ENCODE assay signal across 15 cellular contexts in the genomic region with DNA sequence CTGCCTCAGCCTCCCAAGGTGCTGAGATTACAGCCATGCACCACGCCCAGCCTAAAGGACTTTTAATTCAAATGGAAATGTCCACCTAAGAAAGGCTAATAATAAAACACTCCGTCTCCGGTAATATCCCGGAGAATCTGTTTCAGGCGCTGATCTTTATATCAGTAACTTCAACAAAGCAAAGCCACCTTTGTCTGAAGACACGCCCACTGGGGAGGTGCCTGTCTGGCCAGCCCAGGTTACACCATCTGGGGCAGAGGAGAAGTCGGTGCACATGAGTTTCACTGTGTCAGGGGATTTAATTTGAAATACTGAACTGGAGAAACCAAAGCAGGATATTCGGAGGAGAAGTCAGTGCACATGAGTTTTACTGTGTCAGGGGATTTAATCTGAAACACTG. TPM values are rescaled to one million over a fixed set of nuclear protein-coding genes. Genes with fewer than 3 reads are reported as not detected.
DNase-seq lines count a peak whose midpoint lies in the region; ATAC-seq, FAIRE-seq and TF ChIP-seq lines count a peak whose summit lies in the region.
"Had no signal": no experiment of that assay in that cellular context is flagged by ENCODE, and none has a peak within 500 bp of the region (broad histone marks: within the 10 kb centered on the region; RNA-seq: fewer than 3 reads in every experiment).

No MANE protein-coding gene starts in this region.

- 23 to 58% methylated on average over 8 of the region's 8 CpGs for WGBS in sigmoid colon, 2 donors

- intact Hi-C loops in Calu3 (cut with micrococcal nuclease; ENCODE audit: unreplicated experiment), result no loop called here
- intact Hi-C loops in sigmoid colon (cut with DNase I), result no loop called here

- peak; percentile 34 for DNase-seq in Calu3
- peak; percentile 79 for DNase-seq in WERI-Rb-1
- peak; percentile 35 for DNase-seq in iPS-NIHi7 (ENCODE audit: extremely low spot score)
- DNase-seq in sigmoid colon, result no peak
- no peak for DNase-seq in DMS153 treated with DMSO at 0.1 percent for 48 hours (lab: John Stamatoyannopoulos, UW; ENCODE audit: unreplicated experiment)
- no peak for DNase-seq in GM12892 (ENCODE audit: insufficient read length)
- no peak for DNase-seq in glutamatergic neuron
- DNase-seq: activated CD8-positive, alpha-beta T cell treated with anti-CD3 and anti-CD28 coated beads, Interleukin-2, amount 10 ng/mL, durations not matched to agents 7 days and 5 days; left cardiac atrium; NCI-H446 treated with DMSO at 0.1 percent for 48 hours; occipital lobe had no signal

- no peak for TF ChIP-seq CTCF in Calu3 (IDR thresholded peaks at IDR 0.05; ENCODE audit: unreplicated experiment)
- TF ChIP-seq CTCF in WERI-Rb-1 (IDR thresholded peaks at IDR 0.05; ENCODE audit: low read depth, low read length), result no peak
- no peak for TF ChIP-seq CTCF in sigmoid colon (IDR thresholded peaks at IDR 0.05)
- TF ChIP-seq CTCF in glutamatergic neuron (IDR thresholded peaks at IDR 0.05; ENCODE audit: partially characterized antibody, unreplicated experiment), result no peak

- H3K4me1 ChIP-seq in sigmoid colon, result peaks cover 0 to 70% (median 51%) of the 10 kb centered on the region in 4 donors

- peak overlapping the region; percentile 30 for H3K27ac Mint-ChIP-seq in Calu3 (ENCODE audit: unreplicated experiment)
- H3K27ac Mint-ChIP-seq in glutamatergic neuron (ENCODE audit: unreplicated experiment), result no peak overlapping the region
- H3K27ac Mint-ChIP-seq: activated CD8-positive, alpha-beta T cell treated with anti-CD3 and anti-CD28 coated beads, Interleukin-2, amount 10 ng/mL, durations not matched to agents 7 days and 5 days; activated naive CD8-positive, alpha-beta T cell had no signal

- no peak for FAIRE-seq in GM12892 (lab: Jason Lieb, UNC)

- peaks cover 22% of the 10 kb centered on the region for H3K4me1 Mint-ChIP-seq in Calu3 (ENCODE audit: low read depth, unreplicated experiment)
- peaks cover 15% of the 10 kb centered on the region for H3K4me1 Mint-ChIP-seq in glutamatergic neuron (ENCODE audit: low read depth, unreplicated experiment)

- H3K4me3 Mint-ChIP-seq in Calu3 (ENCODE audit: low read depth, unreplicated experiment) (peak overlapping the region; percentile 53), glutamatergic neuron (ENCODE audit: unreplicated experiment) (no peak overlapping the region)
- H3K4me3 Mint-ChIP-seq: activated CD8-positive, alpha-beta T cell treated with anti-CD3 and anti-CD28 coated beads, Interleukin-2, amount 10 ng/mL, durations not matched to agents 7 days and 5 days; activated naive CD8-positive, alpha-beta T cell had no signal

- no TSS peak for BruUV-seq in Calu3 (replicated peaks; lab: Mats Ljungman, UMichigan)

- H3K27me3 ChIP-seq in WERI-Rb-1 (ENCODE audit: insufficient read depth, low read depth, severe bottlenecking), result no peaks in the 10 kb centered on the region
- H3K27me3 ChIP-seq in sigmoid colon, result no peaks in the 10 kb centered on the region

- CTCF ChIA-PET in Calu3 (lab: Charles Lee), result interaction anchor here (1.3 kb wide), 1 partner anchor 9 kb away, joined by 5 read pairs; no protein-coding TSS in a partner anchor

- H3K36me3 Mint-ChIP-seq in Calu3 (ENCODE audit: insufficient read depth, unreplicated experiment), result no peaks in the 10 kb centered on the region
- H3K36me3 Mint-ChIP-seq in glutamatergic neuron (ENCODE audit: unreplicated experiment), result no peaks in the 10 kb centered on the region
- H3K36me3 Mint-ChIP-seq: activated naive CD8-positive, alpha-beta T cell had no signal

- TF ChIP-seq EP300 in sigmoid colon (IDR thresholded peaks at IDR 0.05), result no peak

- no peak for ATAC-seq in GM21786 (IDR thresholded peaks at IDR 0.05; ENCODE audit: unreplicated experiment)
- ATAC-seq: activated CD8-positive, alpha-beta T cell treated with anti-CD3 and anti-CD28 coated beads, Interleukin-2, amount 10 ng/mL, durations not matched to agents 7 days and 5 days; Panc1 had no signal

- H3K9me3 ChIP-seq in WERI-Rb-1 (ENCODE audit: severe bottlenecking) (no peaks in the 10 kb centered on the region), sigmoid colon (no peaks in the 10 kb centered on the region)
- H3K9me3 ChIP-seq: BLaER1 had no signal

- H3K27ac ChIP-seq in WERI-Rb-1, result no peak overlapping the region
- H3K27ac ChIP-seq in sigmoid colon, result peak overlapping the region in 3 of 4 donors; percentile 57 to 64 (median 60)
- H3K27ac ChIP-seq: BLaER1 had no signal

- H3K4me3 ChIP-seq in WERI-Rb-1 (ENCODE audit: low read depth, low read length) (no peak overlapping the region), sigmoid colon (no peak overlapping the region)
- H3K4me3 ChIP-seq: BLaER1 had no signal

- TF ChIP-seq POLR2A in sigmoid colon (IDR thresholded peaks at IDR 0.05) (no peak), GM12892 (IDR thresholded peaks at IDR 0.05; ENCODE audit: low read depth, low read length) (no peak)

- H3K9me3 Mint-ChIP-seq in Calu3 (ENCODE audit: low read depth, unreplicated experiment) (no peaks in the 10 kb centered on the region), glutamatergic neuron (ENCODE audit: unreplicated experiment) (no peaks in the 10 kb centered on the region)

- H3K36me3 ChIP-seq in WERI-Rb-1 (no peaks in the 10 kb centered on the region), sigmoid colon (peaks cover 0 to 7% (median under 1%) of the 10 kb centered on the region in 4 donors)
- H3K36me3 ChIP-seq: BLaER1 had no signal

- H3K27me3 Mint-ChIP-seq in Calu3 (ENCODE audit: unreplicated experiment) (no peaks in the 10 kb centered on the region), glutamatergic neuron (ENCODE audit: unreplicated experiment) (peaks cover 9% of the 10 kb centered on the region)
- H3K27me3 Mint-ChIP-seq: activated naive CD8-positive, alpha-beta T cell had no signal

RNA-seq across cellular contexts. Expression of gene SERPINB6, which starts 9.4 kb away (rescaled TPM):
- total RNA-seq in Calu3 (2022) (53.1 and 60.9 TPM in 2 replicates), sigmoid colon (100 to 1,000 TPM; 150 to 207 (median 174) TPM), glutamatergic neuron (ENCODE audit: unreplicated experiment) (14.0 TPM)
- polyA plus RNA-seq in sigmoid colon, result 100 to 1,000 TPM; 152 to 194 (median 178) TPM
- polyA plus RNA-seq in GM12892 (2012; ENCODE audit: missing spikeins), result 5.9 TPM

RNA-seq across cellular contexts. Expression of gene NQO2, which starts 37.7 kb away (rescaled TPM):
- 11.5 and 12.0 TPM in 2 replicates for total RNA-seq in Calu3 (2022)
- total RNA-seq in sigmoid colon, result 10 to 100 TPM; 14.7 to 33.2 (median 24.0) TPM
- 10 to 100 TPM; 12.5 to 18.0 (median 16.1) TPM for polyA plus RNA-seq in sigmoid colon
- polyA plus RNA-seq in GM12892 (2012; ENCODE audit: missing spikeins), result 9.2 TPM
- 28.1 TPM for total RNA-seq in glutamatergic neuron (ENCODE audit: unreplicated experiment)

RNA-seq across cellular contexts. Expression of gene SERPINB9, which starts 58.9 kb away (rescaled TPM):
- total RNA-seq in Calu3 (2022) (17.2 and 22.9 TPM in 2 replicates), sigmoid colon (1 to 10 TPM; 5.0 to 7.5 (median 6.1) TPM), glutamatergic neuron (ENCODE audit: unreplicated experiment) (23.8 TPM)
- 10 to 100 TPM in 1 of 3 donors, 1 to 10 TPM in 2; 2.3 to 16.2 (median 2.4) TPM for polyA plus RNA-seq in sigmoid colon
- 13.7 TPM for polyA plus RNA-seq in GM12892 (2012; ENCODE audit: missing spikeins)

Comparison
In these comparisons a context has a peak if more than half of its experiments do, and no peak if none do; other contexts are left out.
1. DNase-seq: peak in Calu3 (single experiment), WERI-Rb-1 (single experiment) and iPS-NIHi7 (single experiment); none in sigmoid colon (single experiment), DMS153 treated with DMSO at 0.1 percent for 48 hours (single experiment), GM12892 (single experiment) and glutamatergic neuron (single experiment).